1 cellular context compared by ENCODE assay signal in the genomic region with DNA sequence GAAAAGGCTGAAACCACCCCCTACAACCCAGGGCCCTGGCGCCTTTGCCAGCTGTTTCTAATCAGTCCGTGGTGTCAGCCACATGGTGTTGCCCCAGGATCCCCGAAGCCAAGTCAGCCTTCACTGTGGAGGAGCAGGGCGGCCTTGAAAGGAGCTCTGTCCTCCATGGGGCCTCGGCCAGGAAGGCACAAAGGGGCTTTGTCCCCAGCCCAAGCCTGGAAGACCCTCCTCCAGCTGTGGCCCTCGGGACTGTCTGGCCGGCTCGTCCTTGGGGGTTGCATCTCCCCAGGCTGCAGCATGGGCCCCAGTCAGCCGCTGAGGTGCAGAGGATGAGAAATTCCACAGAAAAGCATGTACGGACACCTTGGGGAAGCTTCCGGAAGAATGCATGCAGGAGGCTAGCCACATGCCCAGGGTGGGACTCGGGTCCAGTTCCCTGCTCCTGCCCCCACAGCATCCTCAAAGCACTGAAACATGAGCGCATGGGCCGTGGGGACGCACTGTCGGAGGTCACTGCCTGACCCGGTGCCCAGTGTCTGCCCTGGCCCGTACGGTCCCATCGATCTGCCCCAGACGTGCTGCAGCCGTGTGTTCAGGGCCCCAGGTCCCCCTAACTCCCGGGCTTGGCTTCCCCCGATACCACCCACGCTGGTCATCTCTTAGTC.
TF ChIP-seq lines count a peak whose summit lies in the region.

No MANE protein-coding gene starts in this region.

TF ChIP-seq in K562, 482 proteins besides CTCF, POLR2A, EP300 and RAD21:
- TF ChIP-seq HEY1 (CRISPR knock-in tag; IDR thresholded peaks at IDR 0.05; ENCODE audit: borderline replicate concordance): no peak
- TF ChIP-seq EGR1 (conservative IDR thresholded peaks at IDR 0.05): 0 out of 2 replicates have a peak, but pooled peaks have one; percentile 14
